In the genomic region with DNA sequence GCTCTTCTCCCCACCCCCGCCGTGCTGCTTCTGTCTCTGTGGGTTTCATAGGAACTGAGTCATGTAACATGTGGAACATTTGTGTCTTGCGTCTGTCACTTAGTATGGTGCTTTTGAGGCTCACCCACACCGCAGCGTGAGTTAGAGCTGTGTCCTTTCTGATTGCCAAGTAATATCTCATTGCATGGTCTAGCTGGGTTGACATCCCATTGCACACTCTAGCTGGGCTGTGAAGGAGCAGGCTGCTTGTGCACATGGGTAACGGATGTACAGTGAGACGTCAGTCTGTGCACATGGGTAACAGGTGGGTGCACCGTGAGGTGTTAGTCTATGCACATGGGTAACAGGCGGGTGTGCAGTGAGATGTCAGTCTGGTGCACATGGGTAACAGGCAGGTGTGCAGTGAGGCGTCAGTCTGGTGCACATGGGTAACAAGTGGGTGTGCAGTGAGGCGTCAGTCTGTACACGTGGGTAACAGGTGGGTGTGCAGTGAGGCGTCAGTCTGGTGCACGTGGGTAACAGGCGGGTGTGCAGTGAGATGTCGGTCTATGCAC, we compare ENCODE assay signal across 8 cellular contexts. TPM values are rescaled to one million over a fixed set of nuclear protein-coding genes. Genes with fewer than 3 reads are reported as not detected.
DNase-seq lines count a peak whose midpoint lies in the region; ATAC-seq, FAIRE-seq and TF ChIP-seq lines count a peak whose summit lies in the region.
"Not testable (repeated sequence)": the region's sequence is repeated elsewhere in the genome, so short reads cannot be mapped to it uniquely, and the experiment has no call there.
"Had no signal": no experiment of that assay in that cellular context is flagged by ENCODE, and none has a peak within 500 bp of the region (broad histone marks: within the 10 kb centered on the region; RNA-seq: fewer than 3 reads in every experiment).

No MANE protein-coding gene starts in this region.

- 73% methylated on average over 16 of the region's 16 CpGs for WGBS in HepG2 (ENCODE audit: low lambda C conversion rate)

- TF ChIP-seq EP300 in HepG2 (IDR thresholded peaks at IDR 0.05; ENCODE audit: low read depth in 2 of 2, low read length in 2 of 2); HepG2 (CRISPR knock-in tag; IDR thresholded peaks at IDR 0.05; ENCODE audit: borderline replicate concordance): not testable (repeated sequence)

- not testable (repeated sequence) for H3K9me2 ChIP-seq in Karpas-422 (replicated peaks; ENCODE audit: insufficient read depth, low read length)

- not testable (repeated sequence) for H3K4me3 ChIP-seq in Karpas-422 (ENCODE audit: low read length); HepG2 (replicated peaks in 1 of 3; ENCODE audit: insufficient read depth in 1 of 3, low read depth in 2 of 3, low read length in 3 of 3)

- not testable (repeated sequence) for H4K20me1 ChIP-seq in Karpas-422 (ENCODE audit: insufficient read depth, low read depth, low read length); HepG2 (ENCODE audit: insufficient read depth, low read length)

- TF ChIP-seq CTCF in HepG2 (CRISPR knock-in tag; IDR thresholded peaks at IDR 0.05) = not testable (repeated sequence)

- H3K36me3 Mint-ChIP-seq in activated CD4-positive, alpha-beta memory T cell treated with anti-CD3 and anti-CD28 coated beads for 36 hours; activated naive CD4-positive, alpha-beta T cell treated with anti-CD3 and anti-CD28 coated beads for 36 hours (ENCODE audit: low read depth): not testable (repeated sequence)

- CTCF ChIA-PET in activated CD4-positive, alpha-beta memory T cell treated with anti-CD3 and anti-CD28 coated beads for 36 hours (lab: Charles Lee); activated naive CD4-positive, alpha-beta T cell treated with anti-CD3 and anti-CD28 coated beads for 36 hours (lab: Charles Lee); HepG2 (lab: Yijun Ruan, JAX; ENCODE audit: low intra/inter-chr PET ratio, low total read pairs): not testable (repeated sequence)

- not testable (repeated sequence) for FAIRE-seq in HepG2 (lab: Jason Lieb, UNC)

- not testable (repeated sequence) for BruUV-seq in HepG2 (replicated peaks; lab: Mats Ljungman, UMichigan)

- not testable (repeated sequence) for H3K9ac ChIP-seq in Karpas-422 (ENCODE audit: low read length); HepG2 (ENCODE audit: insufficient read depth, low read depth, low read length)

- not testable (repeated sequence) for H3K27ac ChIP-seq in Karpas-422 (ENCODE audit: low read length); HepG2 (ENCODE audit: extremely low read length, insufficient read depth, low read length)

- peak overlapping the region; percentile 74 for H3K27ac Mint-ChIP-seq in activated CD4-positive, alpha-beta memory T cell treated with anti-CD3 and anti-CD28 coated beads for 36 hours
- H3K27ac Mint-ChIP-seq in activated naive CD4-positive, alpha-beta T cell treated with anti-CD3 and anti-CD28 coated beads for 36 hours = peak overlapping the region; percentile 65

- H3K9me3 Mint-ChIP-seq in activated CD4-positive, alpha-beta memory T cell treated with anti-CD3 and anti-CD28 coated beads for 36 hours; activated naive CD4-positive, alpha-beta T cell treated with anti-CD3 and anti-CD28 coated beads for 36 hours: not testable (repeated sequence)

- not testable (repeated sequence) for TF ChIP-seq RAD21 in HepG2 (CRISPR knock-in tag; IDR thresholded peaks at IDR 0.05)

- not testable (repeated sequence) for H2AFZ ChIP-seq in Karpas-422 (ENCODE audit: low read length); HepG2 (ENCODE audit: low read length)

- H3K4me1 ChIP-seq in Karpas-422 (ENCODE audit: low read length); HepG2 (ENCODE audit: insufficient read depth, low read length): not testable (repeated sequence)

- not testable (repeated sequence) for H3K27me3 ChIP-seq in Karpas-422 (ENCODE audit: low read length); HepG2 (ENCODE audit: control insufficient read depth in 1 of 2, insufficient read depth in 2 of 2, low read length in 2 of 2)

- in situ Hi-C loops in HepG2 (cut with HindIII; ENCODE audit: extremely low pct_ligation_motif_present, low pct_unique_long_range_greater_than_20kb) = not testable (repeated sequence)

- not testable (repeated sequence) for H3K27me3 Mint-ChIP-seq in activated CD4-positive, alpha-beta memory T cell treated with anti-CD3 and anti-CD28 coated beads for 36 hours; activated naive CD4-positive, alpha-beta T cell treated with anti-CD3 and anti-CD28 coated beads for 36 hours (ENCODE audit: low read depth)

- POLR2A ChIA-PET in activated CD4-positive, alpha-beta memory T cell treated with anti-CD3 and anti-CD28 coated beads for 36 hours (lab: Charles Lee); HepG2 (lab: Yijun Ruan, JAX): not testable (repeated sequence)

- intact Hi-C loops in activated CD4-positive, alpha-beta memory T cell treated with anti-CD3 and anti-CD28 coated beads for 36 hours (cut with micrococcal nuclease); activated naive CD4-positive, alpha-beta T cell treated with anti-CD3 and anti-CD28 coated beads for 36 hours (cut with micrococcal nuclease); HepG2 (cut with micrococcal nuclease; ENCODE audit: unreplicated experiment): not testable (repeated sequence)

- H3K9me3 ChIP-seq in Karpas-422 (ENCODE audit: low read length); HepG2 (ENCODE audit: low read length): not testable (repeated sequence)

- TF ChIP-seq POLR2A in HepG2 (IDR thresholded peaks at IDR 0.05; ENCODE audit: insufficient read depth in 1 of 2, low read depth in 2 of 2, low read length in 2 of 2) = not testable (repeated sequence)

- H3K36me3 ChIP-seq in Karpas-422 (ENCODE audit: insufficient read depth, low read length); HepG2 (replicated peaks in 1 of 2; ENCODE audit: control insufficient read depth in 1 of 2, insufficient read depth in 2 of 2, low read length in 2 of 2): not testable (repeated sequence)

- peak; percentile 74 for ATAC-seq in GM18868 (IDR thresholded peaks at IDR 0.05; ENCODE audit: unreplicated experiment)
- peak; percentile 58 for ATAC-seq in HG02759 (IDR thresholded peaks at IDR 0.05; ENCODE audit: unreplicated experiment)
- ATAC-seq in HepG2 = not testable (repeated sequence)

- H3K4me3 Mint-ChIP-seq in activated CD4-positive, alpha-beta memory T cell treated with anti-CD3 and anti-CD28 coated beads for 36 hours = not testable (repeated sequence)
- H3K4me3 Mint-ChIP-seq in activated naive CD4-positive, alpha-beta T cell treated with anti-CD3 and anti-CD28 coated beads for 36 hours = peak overlapping the region; percentile 15

- H3K4me1 Mint-ChIP-seq in activated CD4-positive, alpha-beta memory T cell treated with anti-CD3 and anti-CD28 coated beads for 36 hours (ENCODE audit: low read depth) = peaks cover 12% of the 10 kb centered on the region
- H3K4me1 Mint-ChIP-seq in activated naive CD4-positive, alpha-beta T cell treated with anti-CD3 and anti-CD28 coated beads for 36 hours (ENCODE audit: low read depth) = peaks cover 22% of the 10 kb centered on the region

- not testable (repeated sequence) for H3K79me2 ChIP-seq in Karpas-422 (ENCODE audit: low read length); HepG2 (ENCODE audit: insufficient read depth, low read length)

- H3K4me2 ChIP-seq in Karpas-422 (ENCODE audit: low read depth, low read length, poor library complexity, severe bottlenecking); HepG2 (ENCODE audit: low read depth, low read length): not testable (repeated sequence)

- DNase-seq in Karpas-422 = peak; percentile 84
- DNase-seq in activated CD4-positive, alpha-beta memory T cell treated with anti-CD3 and anti-CD28 coated beads for 36 hours = peak; percentile 88
- DNase-seq in activated naive CD4-positive, alpha-beta T cell treated with anti-CD3 and anti-CD28 coated beads for 36 hours = peak; percentile 83
- DNase-seq in HepG2 (ENCODE audit: low spot score) = not testable (repeated sequence)
- peak; percentile 72 for DNase-seq in stimulated activated CD4-positive, alpha-beta T cell treated with anti-CD3 and anti-CD28 coated beads, Interleukin-4, amount 100 ng/mL, for 24 hours

RNA-seq across cellular contexts. Expression of gene SPN, which starts 36.2 kb away (rescaled TPM):
- 0.63 and 1.0 TPM in 2 replicates for total RNA-seq in Karpas-422 (2014; rRNA removed; shearing (Covaris generic); ENCODE audit: low replicate concordance)
- total RNA-seq in activated CD4-positive, alpha-beta memory T cell treated with anti-CD3 and anti-CD28 coated beads for 36 hours = 100 to 1,000 TPM; 109 to 114 TPM
- total RNA-seq in activated naive CD4-positive, alpha-beta T cell treated with anti-CD3 and anti-CD28 coated beads for 36 hours = 10 to 100 TPM; 51.9 to 53.2 TPM
- 0.22 and 0.38 TPM in 2 replicates for total RNA-seq in HepG2 (2016; rRNA removed; fragmentation: Illumina TruSeq; extraction: Trizol)
- 0.10 TPM in 1 of 2 replicates, not detected in the other for total RNA-seq in HepG2 (2016; cell fraction: cytosol; rRNA removed; fragmentation: Illumina TruSeq; extraction: Trizol; ENCODE audit: low read depth)
- 0.10 and 0.35 TPM in 2 replicates for total RNA-seq in HepG2 (2016; cell fraction: insoluble cytoplasmic fraction; rRNA removed; fragmentation: Illumina TruSeq; extraction: Trizol)
- 0.06 TPM in 1 of 2 replicates, not detected in the other for total RNA-seq in HepG2 (2016; cell fraction: membrane; rRNA removed; fragmentation: Illumina TruSeq; extraction: Trizol)
- 0.28 and 0.34 TPM in 2 replicates for total RNA-seq in HepG2 (2016; cell fraction: nucleus; rRNA removed; fragmentation: Illumina TruSeq; extraction: Trizol)
- polyA plus RNA-seq in HepG2 (2011; rRNA removed) = 1.6 and 3.8 TPM in 2 replicates
- polyA plus RNA-seq in HepG2 (2011; cell fraction: cytosol; rRNA removed) = 0.94 and 1.1 TPM in 2 replicates
- polyA plus RNA-seq in HepG2 (2011; cell fraction: nucleus; rRNA removed) = 1.1 and 2.5 TPM in 2 replicates
- 2.4 and 2.5 TPM in 2 replicates for polyA plus RNA-seq in HepG2 (2012)
- polyA plus RNA-seq in HepG2 (2016; cell fraction: cytosol; fragmentation: Illumina TruSeq; extraction: Trizol; ENCODE audit: low read depth) = 0.07 and 0.09 TPM in 2 replicates
- 0.25 and 0.39 TPM in 2 replicates for polyA plus RNA-seq in HepG2 (2016; cell fraction: insoluble cytoplasmic fraction; fragmentation: Illumina TruSeq; extraction: Trizol; ENCODE audit: low read depth)
- polyA plus RNA-seq in HepG2 (2016; cell fraction: membrane; fragmentation: Illumina TruSeq; extraction: Trizol; ENCODE audit: low read depth) = 0.13 and 0.23 TPM in 2 replicates
- polyA plus RNA-seq in HepG2 (2016; cell fraction: nucleus; fragmentation: Illumina TruSeq; extraction: Trizol; ENCODE audit: insufficient read depth, low read depth) = 0.44 and 1.1 TPM in 2 replicates
- polyA minus RNA-seq in HepG2 (2011; rRNA and poly(A)+ RNA removed; ENCODE audit: low replicate concordance) = 1.7 and 5.3 TPM in 2 replicates
- polyA minus RNA-seq in HepG2 (2011; cell fraction: cytosol; rRNA and poly(A)+ RNA removed) = 0.79 and 1.7 TPM in 2 replicates
- polyA minus RNA-seq in HepG2 (2011; cell fraction: nucleus; rRNA and poly(A)+ RNA removed) = 0.52 and 1.4 TPM in 2 replicates
- total RNA-seq: Caco-2 had no signal

RNA-seq across cellular contexts. Expression of gene QPRT, which starts 52.1 kb away (rescaled TPM):
- 39.6 and 45.8 TPM in 2 replicates for total RNA-seq in Karpas-422 (2014; rRNA removed; shearing (Covaris generic); ENCODE audit: low replicate concordance)
- 1 to 10 TPM; 8.7 to 9.7 TPM for total RNA-seq in activated CD4-positive, alpha-beta memory T cell treated with anti-CD3 and anti-CD28 coated beads for 36 hours
- total RNA-seq in activated naive CD4-positive, alpha-beta T cell treated with anti-CD3 and anti-CD28 coated beads for 36 hours = 1 to 10 TPM; 8.3 to 9.2 TPM
- total RNA-seq in HepG2 (2016; rRNA removed; fragmentation: Illumina TruSeq; extraction: Trizol) = 218 and 244 TPM in 2 replicates
- total RNA-seq in HepG2 (2016; cell fraction: cytosol; rRNA removed; fragmentation: Illumina TruSeq; extraction: Trizol; ENCODE audit: low read depth) = 87.1 and 92.9 TPM in 2 replicates
- total RNA-seq in HepG2 (2016; cell fraction: insoluble cytoplasmic fraction; rRNA removed; fragmentation: Illumina TruSeq; extraction: Trizol) = 223 and 253 TPM in 2 replicates
- 152 and 159 TPM in 2 replicates for total RNA-seq in HepG2 (2016; cell fraction: membrane; rRNA removed; fragmentation: Illumina TruSeq; extraction: Trizol)
- 99.3 and 115 TPM in 2 replicates for total RNA-seq in HepG2 (2016; cell fraction: nucleus; rRNA removed; fragmentation: Illumina TruSeq; extraction: Trizol)
- 130 and 137 TPM in 2 replicates for polyA plus RNA-seq in HepG2 (2011; rRNA removed)
- 103 and 170 TPM in 2 replicates for polyA plus RNA-seq in HepG2 (2011; cell fraction: cytosol; rRNA removed)
- polyA plus RNA-seq in HepG2 (2011; cell fraction: nucleus; rRNA removed) = 80.0 and 88.2 TPM in 2 replicates
- polyA plus RNA-seq in HepG2 (2012) = 123 and 130 TPM in 2 replicates
- polyA plus RNA-seq in HepG2 (2016; cell fraction: cytosol; fragmentation: Illumina TruSeq; extraction: Trizol; ENCODE audit: low read depth) = 105 and 118 TPM in 2 replicates
- polyA plus RNA-seq in HepG2 (2016; cell fraction: insoluble cytoplasmic fraction; fragmentation: Illumina TruSeq; extraction: Trizol; ENCODE audit: low read depth) = 245 and 255 TPM in 2 replicates
- 133 and 135 TPM in 2 replicates for polyA plus RNA-seq in HepG2 (2016; cell fraction: membrane; fragmentation: Illumina TruSeq; extraction: Trizol; ENCODE audit: low read depth)
- 215 and 218 TPM in 2 replicates for polyA plus RNA-seq in HepG2 (2016; cell fraction: nucleus; fragmentation: Illumina TruSeq; extraction: Trizol; ENCODE audit: insufficient read depth, low read depth)
- polyA minus RNA-seq in HepG2 (2011; rRNA and poly(A)+ RNA removed; ENCODE audit: low replicate concordance) = 1.2 and 248 TPM in 2 replicates
- polyA minus RNA-seq in HepG2 (2011; cell fraction: cytosol; rRNA and poly(A)+ RNA removed) = 160 and 171 TPM in 2 replicates
- 30.1 and 34.9 TPM in 2 replicates for polyA minus RNA-seq in HepG2 (2011; cell fraction: nucleus; rRNA and poly(A)+ RNA removed)

Comparison
In these comparisons a context has a peak if more than half of its experiments do, and no peak if none do; other contexts are left out.
1. RNA of gene SPN, which starts 36.2 kb away (total RNA-seq): 109 to 114 TPM in activated CD4-positive, alpha-beta memory T cell treated with anti-CD3 and anti-CD28 coated beads for 36 hours and 51.9 to 53.2 TPM in activated naive CD4-positive, alpha-beta T cell treated with anti-CD3 and anti-CD28 coated beads for 36 hours; 0.63 to 1.0 TPM in Karpas-422 and 0.06 to 0.38 TPM in HepG2; every median in the first group is over 10 times any median in the second.